3 cellular contexts compared by ENCODE assay signal in the genomic region with DNA sequence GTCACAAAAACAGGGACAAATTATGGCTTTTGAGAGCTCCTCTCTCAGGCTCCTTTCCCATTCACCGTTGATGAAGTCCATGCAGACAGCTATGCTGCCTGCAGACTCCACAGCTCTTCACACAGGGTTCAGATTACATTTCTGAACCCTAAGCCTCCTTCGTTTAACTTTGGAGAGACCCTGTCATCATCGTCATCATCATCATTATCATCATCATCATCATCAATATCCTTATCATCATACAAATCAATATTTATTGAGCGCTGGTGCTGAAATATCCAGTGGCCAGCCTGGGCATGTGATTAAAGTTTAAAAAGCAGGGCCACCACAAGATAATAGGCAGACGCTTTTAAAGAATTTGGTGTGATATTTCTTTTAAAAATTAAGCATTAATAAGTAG.
TF ChIP-seq lines count a peak whose summit lies in the region.

No MANE protein-coding gene starts in this region.

TF ChIP-seq in HepG2, 621 proteins besides CTCF, POLR2A, EP300 and RAD21:
- TF ChIP-seq, protein P1, sequence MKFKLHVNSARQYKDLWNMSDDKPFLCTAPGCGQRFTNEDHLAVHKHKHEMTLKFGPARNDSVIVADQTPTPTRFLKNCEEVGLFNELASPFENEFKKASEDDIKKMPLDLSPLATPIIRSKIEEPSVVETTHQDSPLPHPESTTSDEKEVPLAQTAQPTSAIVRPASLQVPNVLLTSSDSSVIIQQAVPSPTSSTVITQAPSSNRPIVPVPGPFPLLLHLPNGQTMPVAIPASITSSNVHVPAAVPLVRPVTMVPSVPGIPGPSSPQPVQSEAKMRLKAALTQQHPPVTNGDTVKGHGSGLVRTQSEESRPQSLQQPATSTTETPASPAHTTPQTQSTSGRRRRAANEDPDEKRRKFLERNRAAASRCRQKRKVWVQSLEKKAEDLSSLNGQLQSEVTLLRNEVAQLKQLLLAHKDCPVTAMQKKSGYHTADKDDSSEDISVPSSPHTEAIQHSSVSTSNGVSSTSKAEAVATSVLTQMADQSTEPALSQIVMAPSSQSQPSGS (CRISPR knock-in tag; IDR thresholded peaks at IDR 0.05) = no peak
- TF ChIP-seq ZNF773 (CRISPR knock-in tag; IDR thresholded peaks at IDR 0.05; ENCODE audit: borderline replicate concordance) (no peak), TARDBP (CRISPR knock-in tag; IDR thresholded peaks at IDR 0.05) (no peak), PITX1 (CRISPR knock-in tag; IDR thresholded peaks at IDR 0.05) (no peak), CREB1 (IDR thresholded peaks at IDR 0.05) (peak; percentile 84), CREB1 (CRISPR knock-in tag; IDR thresholded peaks at IDR 0.05) (no peak)
- TF ChIP-seq, protein P2, sequence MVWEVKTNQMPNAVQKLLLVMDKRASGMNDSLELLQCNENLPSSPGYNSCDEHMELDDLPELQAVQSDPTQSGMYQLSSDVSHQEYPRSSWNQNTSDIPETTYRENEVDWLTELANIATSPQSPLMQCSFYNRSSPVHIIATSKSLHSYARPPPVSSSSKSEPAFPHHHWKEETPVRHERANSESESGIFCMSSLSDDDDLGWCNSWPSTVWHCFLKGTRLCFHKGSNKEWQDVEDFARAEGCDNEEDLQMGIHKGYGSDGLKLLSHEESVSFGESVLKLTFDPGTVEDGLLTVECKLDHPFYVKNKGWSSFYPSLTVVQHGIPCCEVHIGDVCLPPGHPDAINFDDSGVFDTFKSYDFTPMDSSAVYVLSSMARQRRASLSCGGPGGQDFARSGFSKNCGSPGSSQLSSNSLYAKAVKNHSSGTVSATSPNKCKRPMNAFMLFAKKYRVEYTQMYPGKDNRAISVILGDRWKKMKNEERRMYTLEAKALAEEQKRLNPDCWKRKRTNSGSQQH (CRISPR knock-in tag; IDR thresholded peaks at IDR 0.05; ENCODE audit: low read depth) = no peak

TF ChIP-seq in HEK293, 187 proteins besides CTCF, POLR2A, EP300 and RAD21:
- TF ChIP-seq, protein P3, sequence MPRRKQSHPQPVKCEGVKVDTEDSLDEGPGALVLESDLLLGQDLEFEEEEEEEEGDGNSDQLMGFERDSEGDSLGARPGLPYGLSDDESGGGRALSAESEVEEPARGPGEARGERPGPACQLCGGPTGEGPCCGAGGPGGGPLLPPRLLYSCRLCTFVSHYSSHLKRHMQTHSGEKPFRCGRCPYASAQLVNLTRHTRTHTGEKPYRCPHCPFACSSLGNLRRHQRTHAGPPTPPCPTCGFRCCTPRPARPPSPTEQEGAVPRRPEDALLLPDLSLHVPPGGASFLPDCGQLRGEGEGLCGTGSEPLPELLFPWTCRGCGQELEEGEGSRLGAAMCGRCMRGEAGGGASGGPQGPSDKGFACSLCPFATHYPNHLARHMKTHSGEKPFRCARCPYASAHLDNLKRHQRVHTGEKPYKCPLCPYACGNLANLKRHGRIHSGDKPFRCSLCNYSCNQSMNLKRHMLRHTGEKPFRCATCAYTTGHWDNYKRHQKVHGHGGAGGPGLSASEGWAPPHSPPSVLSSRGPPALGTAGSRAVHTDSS (tag by site-specific recombination; IDR thresholded peaks at IDR 0.05) = peak; percentile 70; the same call in 1 of the 2 replicates
- TF ChIP-seq KLF16 (tag by site-specific recombination; IDR thresholded peaks at IDR 0.05) = no peak

TF ChIP-seq in H1, 55 proteins besides CTCF, POLR2A, EP300 and RAD21:
- TF ChIP-seq SIX5 (IDR thresholded peaks at IDR 0.05; ENCODE audit: low read depth, low read length) = no peak
- TF ChIP-seq RFX5 (IDR thresholded peaks at IDR 0.05; ENCODE audit: borderline replicate concordance, low read depth, low read length) = no peak
- TF ChIP-seq CREB1 (IDR thresholded peaks at IDR 0.05) = no peak
- TF ChIP-seq, protein P4, sequence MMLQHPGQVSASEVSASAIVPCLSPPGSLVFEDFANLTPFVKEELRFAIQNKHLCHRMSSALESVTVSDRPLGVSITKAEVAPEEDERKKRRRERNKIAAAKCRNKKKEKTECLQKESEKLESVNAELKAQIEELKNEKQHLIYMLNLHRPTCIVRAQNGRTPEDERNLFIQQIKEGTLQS (IDR thresholded peaks at IDR 0.05; ENCODE audit: insufficient read depth, low read depth, low read length) = no peak
- TF ChIP-seq MAFK (IDR thresholded peaks at IDR 0.05; ENCODE audit: low read depth, low read length) = no peak
- TF ChIP-seq CEBPB (IDR thresholded peaks at IDR 0.05; ENCODE audit: low read depth, low read length) = no peak
- TF ChIP-seq TEAD4 (IDR thresholded peaks at IDR 0.05; ENCODE audit: low read depth, low read length) = no peak
- TF ChIP-seq TAF1 (IDR thresholded peaks at IDR 0.05; ENCODE audit: low read depth, low read length) = no peak
- TF ChIP-seq KDM4A (IDR thresholded peaks at IDR 0.05; ENCODE audit: low read depth, low read length, severe bottlenecking) = no peak
- no peak for TF ChIP-seq ZNF274 (IDR thresholded peaks at IDR 0.05; ENCODE audit: borderline replicate concordance, extremely low read depth, low read length)
- no peak for TF ChIP-seq SIRT6 (IDR thresholded peaks at IDR 0.05; ENCODE audit: low read length)
- no peak for TF ChIP-seq GTF2F1 (IDR thresholded peaks at IDR 0.05; ENCODE audit: borderline replicate concordance, low read depth, low read length)
- no peak for TF ChIP-seq CBX8 (IDR thresholded peaks at IDR 0.05; ENCODE audit: borderline replicate concordance, low read depth, low read length)
